ENCODE assay signal across 13 cellular contexts in the genomic region with DNA sequence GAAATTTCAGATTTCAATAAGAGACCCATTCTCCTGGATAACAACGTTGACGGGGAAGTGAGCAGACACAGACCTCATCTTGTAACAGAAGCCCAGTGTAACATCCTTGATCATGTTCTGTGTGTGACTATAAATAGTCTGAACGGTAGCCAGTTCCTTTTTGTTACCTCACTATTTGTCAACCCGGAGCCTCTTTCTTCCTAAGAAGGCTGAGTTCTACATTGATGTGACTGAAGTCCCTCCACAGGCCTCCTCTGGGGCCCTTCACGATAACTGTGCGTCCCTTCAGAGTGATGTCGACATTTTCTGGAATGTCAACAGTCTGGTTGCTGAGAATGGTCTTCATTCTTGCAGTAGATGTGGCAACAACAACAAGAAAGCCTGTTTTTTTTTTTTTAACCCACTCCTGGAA. TPM values are rescaled to one million over a fixed set of nuclear protein-coding genes. Genes with fewer than 3 reads are reported as not detected.
A peak's percentile ranks its signal among the peaks of the same experiment; 100 is the strongest.
DNase-seq lines count a peak whose midpoint lies in the region; ATAC-seq and TF ChIP-seq lines count a peak whose summit lies in the region.
"Had no signal": no experiment of that assay in that cellular context is flagged by ENCODE, and none has a peak within 500 bp of the region (broad histone marks: within the 10 kb centered on the region; RNA-seq: fewer than 3 reads in every experiment).

No MANE protein-coding gene starts in this region.

- no peaks in the 10 kb centered on the region for H3K36me3 ChIP-seq in prostate gland
- H3K36me3 ChIP-seq in brain microvascular endothelial cell (replicated peaks), result no peaks in the 10 kb centered on the region

- no peak overlapping the region for H3K27ac Mint-ChIP-seq in Calu3 (ENCODE audit: unreplicated experiment)
- H3K27ac Mint-ChIP-seq: activated CD4-positive, alpha-beta memory T cell treated with anti-CD3 and anti-CD28 coated beads, Interleukin-2, amount 10 ng/mL, durations not matched to agents 7 days and 5 days had no signal

- peak overlapping the region in 1 of 2 donors; percentile 25 for H3K27ac ChIP-seq in prostate gland
- H3K27ac ChIP-seq in brain microvascular endothelial cell, result no peak overlapping the region
- H3K27ac ChIP-seq: RWPE1 had no signal

- H3K9me3 ChIP-seq in prostate gland, result no peaks in the 10 kb centered on the region

- H3K27me3 Mint-ChIP-seq in Calu3 (ENCODE audit: unreplicated experiment), result no peaks in the 10 kb centered on the region

- no peak overlapping the region for H3K4me3 Mint-ChIP-seq in Calu3 (ENCODE audit: low read depth, unreplicated experiment)
- H3K4me3 Mint-ChIP-seq: activated CD4-positive, alpha-beta memory T cell treated with anti-CD3 and anti-CD28 coated beads, Interleukin-2, amount 10 ng/mL, durations not matched to agents 7 days and 5 days had no signal

- peak; percentile 47 for DNase-seq in Calu3
- peak; percentile 95 for DNase-seq in NOMO-1 treated with DMSO at 0.1 percent for 48 hours (lab: John Stamatoyannopoulos, UW; ENCODE audit: unreplicated experiment)
- DNase-seq in fibroblast of peridontal ligament (ENCODE audit: extremely low read depth), result peak; percentile 49
- peak; percentile 37 for DNase-seq in prostate gland (ENCODE audit: low spot score)
- DNase-seq in GM19240 (ENCODE audit: insufficient read length, low spot score), result no peak
- no peak for DNase-seq in NCI-H2227 (lab: John Stamatoyannopoulos, UW; ENCODE audit: unreplicated experiment)
- no peak for DNase-seq in brain microvascular endothelial cell
- DNase-seq: activated CD4-positive, alpha-beta memory T cell treated with anti-CD3 and anti-CD28 coated beads, Interleukin-2, amount 10 ng/mL, durations not matched to agents 7 days and 5 days; activated gamma-delta T cell; NCI-H226; T1000 had no signal

- TF ChIP-seq POLR2A in prostate gland (IDR thresholded peaks at IDR 0.05), result no peak

- CTCF ChIA-PET in Calu3 (lab: Charles Lee), result no interaction called here

- H3K27me3 ChIP-seq in prostate gland (replicated peaks; ENCODE audit: insufficient read depth), result no peaks in the 10 kb centered on the region
- no peaks in the 10 kb centered on the region for H3K27me3 ChIP-seq in brain microvascular endothelial cell (replicated peaks)

- peaks cover 5% of the 10 kb centered on the region for H3K36me3 Mint-ChIP-seq in Calu3 (ENCODE audit: insufficient read depth, unreplicated experiment)

- no TSS peak for BruUV-seq in Calu3 (replicated peaks; lab: Mats Ljungman, UMichigan)

- TF ChIP-seq CTCF in Calu3 (IDR thresholded peaks at IDR 0.05; ENCODE audit: unreplicated experiment) (no peak), prostate gland (IDR thresholded peaks at IDR 0.05) (no peak), brain microvascular endothelial cell (IDR thresholded peaks at IDR 0.05; ENCODE audit: low read depth, low read length, missing control alignments) (no peak)

- peaks cover 14% of the 10 kb centered on the region for H3K4me1 Mint-ChIP-seq in Calu3 (ENCODE audit: low read depth, unreplicated experiment)

- ATAC-seq in HG03135 (IDR thresholded peaks at IDR 0.05; ENCODE audit: unreplicated experiment), result no peak

- 34% methylated on average over 7 of the region's 7 CpGs for WGBS in prostate gland

- H3K4me1 ChIP-seq in prostate gland (replicated peaks), result no peaks in the 10 kb centered on the region

- intact Hi-C loops in Calu3 (cut with micrococcal nuclease; ENCODE audit: unreplicated experiment), result loop anchor here (10.0 kb wide), 1 partner anchor 397 kb away; no protein-coding TSS in a partner anchor
- intact Hi-C loops in prostate gland (cut with DNase I), result no loop called here

- in situ Hi-C loops in brain microvascular endothelial cell (cut with HindIII; ENCODE audit: low pct_ligation_motif_present, low sequenced_read_pairs), result no loop called here

- no peak overlapping the region for H3K4me3 ChIP-seq in prostate gland
- H3K4me3 ChIP-seq in brain microvascular endothelial cell (ENCODE audit: low read depth, low read length), result no peak overlapping the region

- H3K9me3 Mint-ChIP-seq in Calu3 (ENCODE audit: low read depth, unreplicated experiment), result no peaks in the 10 kb centered on the region
- H3K9me3 Mint-ChIP-seq: activated CD4-positive, alpha-beta memory T cell treated with anti-CD3 and anti-CD28 coated beads, Interleukin-2, amount 10 ng/mL, durations not matched to agents 7 days and 5 days had no signal

RNA-seq across cellular contexts. Expression of a gene that starts 6.3 kb away (rescaled TPM):
- total RNA-seq in Calu3 (2022) (7.7 and 8.0 TPM in 2 replicates), prostate gland (10 to 100 TPM; 17.0 to 28.6 TPM)

Comparison
In these comparisons a context has a peak if more than half of its experiments do, and no peak if none do; other contexts are left out.
1. DNase-seq: peak in Calu3 (single experiment), NOMO-1 treated with DMSO at 0.1 percent for 48 hours (single experiment), fibroblast of peridontal ligament (single experiment) and prostate gland (single experiment); none in GM19240 (single experiment), NCI-H2227 (single experiment) and brain microvascular endothelial cell (single experiment).